Comparison of ENCODE assay signal across 10 cellular contexts in the genomic region with DNA sequence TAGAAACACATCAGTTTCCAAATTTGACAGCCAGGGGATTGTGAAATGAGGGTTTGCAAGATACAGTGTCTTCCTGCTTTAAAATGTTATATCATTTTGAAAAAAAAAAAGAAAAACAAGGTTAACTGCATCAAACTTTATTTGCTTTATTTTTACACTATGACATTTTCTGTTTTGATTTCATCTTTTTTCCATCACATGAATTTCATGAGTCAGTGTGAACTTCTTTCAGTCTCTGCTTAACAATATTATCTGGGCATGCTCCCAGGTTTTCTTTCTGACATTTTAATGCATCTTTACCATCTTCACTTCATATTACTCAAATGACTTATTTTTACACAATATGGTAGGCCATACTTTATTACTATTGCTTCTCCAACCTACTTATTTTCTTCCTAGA. TPM values are rescaled to one million over a fixed set of nuclear protein-coding genes. Genes with fewer than 3 reads are reported as not detected.
DNase-seq lines count a peak whose midpoint lies in the region; ATAC-seq and TF ChIP-seq lines count a peak whose summit lies in the region.
"Had no signal": no experiment of that assay in that cellular context is flagged by ENCODE, and none has a peak within 500 bp of the region (broad histone marks: within the 10 kb centered on the region; RNA-seq: fewer than 3 reads in every experiment).

No MANE protein-coding gene starts in this region.

- peaks cover 55% of the 10 kb centered on the region for H3K4me1 Mint-ChIP-seq in osteocyte (ENCODE audit: unreplicated experiment)

- no peaks in the 10 kb centered on the region for H3K27me3 ChIP-seq in PC-3 (ENCODE audit: low read length)
- no peaks in the 10 kb centered on the region for H3K27me3 ChIP-seq in dorsolateral prefrontal cortex

- peak overlapping the region; percentile 95; the same call in 1 of the 2 replicates for H3K4me2 ChIP-seq in PC-3 (ENCODE audit: low read length)

- H3K27me3 Mint-ChIP-seq in osteocyte (ENCODE audit: unreplicated experiment) = no peaks in the 10 kb centered on the region

- BruUV-seq in PC-3 (replicated peaks; lab: Mats Ljungman, UMichigan) = no TSS peak

- no peak overlapping the region for H3K9ac ChIP-seq in PC-3 (ENCODE audit: low read length)

- no peak overlapping the region for H3K4me3 ChIP-seq in PC-3 (ENCODE audit: low read length)
- peak overlapping the region; percentile 58 to 100 (median 95) for H3K4me3 ChIP-seq in dorsolateral prefrontal cortex
- H3K4me3 ChIP-seq: prostate gland had no signal

- POLR2A ChIA-PET in PC-3 (lab: Charles Lee; ENCODE audit: unreplicated experiment) = no interaction called here

- H3K9me3 Mint-ChIP-seq in osteocyte (ENCODE audit: unreplicated experiment) = no peaks in the 10 kb centered on the region

- intact Hi-C loops in PC-3 (cut with micrococcal nuclease) (loop anchor here (5.0 kb wide), 1 partner anchor 80 kb away; no protein-coding TSS in a partner anchor), dorsolateral prefrontal cortex (cut with DNase I) (loop anchor here (5.0 kb wide), 2 partner anchors 60 to 65 kb away; no protein-coding TSS in a partner anchor)

- peaks cover 53% of the 10 kb centered on the region for H3K4me1 ChIP-seq in PC-3 (ENCODE audit: insufficient read depth, low read length)

- H2AFZ ChIP-seq in PC-3 (ENCODE audit: low read length) = no peak overlapping the region

- H3K36me3 Mint-ChIP-seq in osteocyte (ENCODE audit: unreplicated experiment) = peaks cover 7% of the 10 kb centered on the region

- H3K9me2 ChIP-seq in PC-3 (replicated peaks; ENCODE audit: low read length) = no peaks in the 10 kb centered on the region

- H3K27ac ChIP-seq in PC-3 (ENCODE audit: low read length) (no peak overlapping the region), dorsolateral prefrontal cortex (peak overlapping the region; percentile 7 to 100 (median 99))
- H3K27ac ChIP-seq: prostate gland had no signal

- H4K20me1 ChIP-seq in PC-3 (ENCODE audit: low read length) = no peaks in the 10 kb centered on the region

- H3K36me3 ChIP-seq in PC-3 (ENCODE audit: low read depth, low read length) = no peaks in the 10 kb centered on the region
- H3K36me3 ChIP-seq: prostate gland had no signal

- no peaks in the 10 kb centered on the region for H3K9me3 ChIP-seq in PC-3 (ENCODE audit: low read length)
- H3K9me3 ChIP-seq: prostate gland had no signal

- no peaks in the 10 kb centered on the region for H3F3A ChIP-seq in PC-3 (ENCODE audit: low read length, unreplicated experiment)

- ATAC-seq in PC-3 = no peak

- DNase-seq in GM04504 (ENCODE audit: low read depth) = peak; percentile 51
- no peak for DNase-seq in PC-3
- DNase-seq in dorsolateral prefrontal cortex = no peak
- no peak for DNase-seq in osteocyte (ENCODE audit: extremely low spot score, unreplicated experiment)
- DNase-seq in hippocampal formation (lab: John Stamatoyannopoulos, UW) = no peak
- DNase-seq in NCI-H2107 treated with DMSO at 0.1 percent for 48 hours (lab: John Stamatoyannopoulos, UW; ENCODE audit: unreplicated experiment) = no peak
- DNase-seq in activated gamma-delta T cell treated with Interleukin-2 at 50 U/mL for 16 hours = no peak
- DNase-seq: hypothalamus had no signal

- peak overlapping the region; percentile 85 for H3K4me3 Mint-ChIP-seq in osteocyte (ENCODE audit: unreplicated experiment)

- peaks cover 27% of the 10 kb centered on the region for H3K79me2 ChIP-seq in PC-3 (ENCODE audit: low read length)

- CTCF ChIA-PET in PC-3 (lab: Charles Lee) = interaction anchor here (1.5 kb wide), 1 partner anchor 159 kb away, joined by 4 read pairs; no protein-coding TSS in a partner anchor

- peak overlapping the region; percentile 87 for H3K27ac Mint-ChIP-seq in osteocyte (ENCODE audit: unreplicated experiment)

- TF ChIP-seq CTCF in PC-3 (conservative IDR thresholded peaks at IDR 0.05; ENCODE audit: low read depth, low read length) (no peak), dorsolateral prefrontal cortex (IDR thresholded peaks at IDR 0.05 in 54 of 56, conservative IDR thresholded peaks at IDR 0.05 in 2 of 56; ENCODE audit: low read depth in 1 of 56, partially characterized antibody in 56 of 56) (peak in 9 of 56 donors; percentile 5 to 45 (median 16)), osteocyte (IDR thresholded peaks at IDR 0.05) (no peak)

RNA-seq across cellular contexts. Expression of gene NCOA7, which starts 1.9 kb away (rescaled TPM):
- 12.1 and 13.4 TPM in 2 replicates for total RNA-seq in PC-3 (2014; rRNA removed)
- 100 to 1,000 TPM in 118 of 120 experiments, 10 to 100 TPM in 2; 63.5 to 252 (median 193) TPM for total RNA-seq in dorsolateral prefrontal cortex
- total RNA-seq in osteocyte = 63.5 and 65.7 TPM in 2 replicates

RNA-seq across cellular contexts. Expression of gene HEY2, which starts 43.2 kb away (rescaled TPM):
- not detected in 2 replicates for total RNA-seq in PC-3 (2014; rRNA removed)
- total RNA-seq in dorsolateral prefrontal cortex = 10 to 100 TPM in 16 of 120 experiments, 1 to 10 TPM in 104; 3.3 to 16.5 (median 7.2) TPM
- 22.7 and 25.8 TPM in 2 replicates for total RNA-seq in osteocyte
- total RNA-seq: T-helper 1 cell treated with Interleukin-12 subunit alpha and Interleukin-12 subunit beta and Interleukin-4 antibody, amounts not matched to agents 30 ng/mL and 1 ng/mL, for 36 hours had no signal
